In the genomic region with DNA sequence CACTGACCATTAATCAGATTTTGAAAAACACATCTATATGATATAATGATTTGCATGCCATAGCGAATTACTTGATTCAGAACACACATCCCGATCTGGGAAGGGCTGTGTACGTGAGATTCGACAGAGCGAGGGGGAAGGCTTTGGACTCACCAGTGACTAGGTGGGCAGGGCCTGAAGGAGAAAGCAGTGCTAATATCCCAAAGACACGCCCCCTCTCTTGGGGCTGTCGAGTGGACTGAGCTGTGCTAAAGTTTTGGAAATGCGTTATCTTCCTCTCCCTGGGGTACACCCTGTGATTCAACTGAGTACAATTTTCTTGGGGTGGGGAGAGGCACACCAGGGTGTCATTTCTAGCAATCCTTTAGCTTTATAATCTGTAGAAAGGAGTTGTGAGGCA, we compare ENCODE assay signal across 12 cellular contexts. TPM values are rescaled to one million over a fixed set of nuclear protein-coding genes. Genes with fewer than 3 reads are reported as not detected.
DNase-seq lines count a peak whose midpoint lies in the region; ATAC-seq, FAIRE-seq and TF ChIP-seq lines count a peak whose summit lies in the region.
"Had no signal": no experiment of that assay in that cellular context is flagged by ENCODE, and none has a peak within 500 bp of the region (broad histone marks: within the 10 kb centered on the region; RNA-seq: fewer than 3 reads in every experiment).

No MANE protein-coding gene starts in this region.

- peak overlapping the region; percentile 74 for H2AFZ ChIP-seq in neural progenitor cell (replicated peaks)

- peaks cover 16% of the 10 kb centered on the region for H3F3A ChIP-seq in neural progenitor cell (ENCODE audit: low read depth)

- 67 to 90% (median 82%) methylated on average over 8 of the region's 8 CpGs for WGBS in small intestine, 3 donors

- H3K4me1 Mint-ChIP-seq in neural progenitor cell: peaks cover 27% of the 10 kb centered on the region

- H4K20me1 ChIP-seq in neural progenitor cell (ENCODE audit: low read depth): no peaks in the 10 kb centered on the region

- H3K27me3 ChIP-seq in neural progenitor cell (no peaks in the 10 kb centered on the region), small intestine (ENCODE audit: control insufficient read depth in 2 of 2, insufficient read depth in 2 of 2, low read length in 2 of 2) (no peaks in the 10 kb centered on the region)

- H3K9ac ChIP-seq in neural progenitor cell: no peak overlapping the region

- DNase-seq in Right ventricle myocardium inferior (ENCODE audit: missing footprints) (peak; percentile 69), cardiac septum (ENCODE audit: low spot score) (no peak), fibroblast of the conjunctiva (ENCODE audit: low read depth) (peak; percentile 73), neural progenitor cell (ENCODE audit: low spot score) (peak; percentile 67), GM19239 (ENCODE audit: insufficient read length, low spot score) (no peak), putamen (ENCODE audit: low spot score) (no peak), small intestine (no peak)
- DNase-seq: activated naive CD4-positive, alpha-beta T cell; NCI-H2081 treated with DMSO at 0.1 percent for 48 hours had no signal

- H3K27ac Mint-ChIP-seq in neural progenitor cell: peak overlapping the region; percentile 47

- no peaks in the 10 kb centered on the region for H3K36me3 ChIP-seq in neural progenitor cell
- no peaks in the 10 kb centered on the region for H3K36me3 ChIP-seq in small intestine (ENCODE audit: control insufficient read depth in 2 of 2, insufficient read depth in 2 of 2, low read length in 2 of 2)

- peak; percentile 93 for ATAC-seq in Right ventricle myocardium inferior
- ATAC-seq in GM19328 (IDR thresholded peaks at IDR 0.05; ENCODE audit: unreplicated experiment): no peak

- H3K9me3 ChIP-seq in neural progenitor cell (ENCODE audit: low read depth): no peaks in the 10 kb centered on the region
- no peaks in the 10 kb centered on the region for H3K9me3 ChIP-seq in small intestine (ENCODE audit: control insufficient read depth, low read depth)

- TF ChIP-seq CTCF in neural progenitor cell (IDR thresholded peaks at IDR 0.05): no peak

- intact Hi-C loops in Right ventricle myocardium inferior (cut with DNase I): loop anchor here (10.0 kb wide), 1 partner anchor 80 kb away; no protein-coding TSS in a partner anchor
- intact Hi-C loops in cardiac septum (cut with DNase I): no loop called here

- H3K27ac ChIP-seq in neural progenitor cell (no peak overlapping the region), small intestine (ENCODE audit: low read depth in 1 of 2, low read length in 1 of 2) (no peak overlapping the region)
- H3K27ac ChIP-seq: RWPE1 had no signal

- H3K9me3 Mint-ChIP-seq in neural progenitor cell: no peaks in the 10 kb centered on the region

- peak overlapping the region; percentile 33 for H3K4me2 ChIP-seq in neural progenitor cell

- no peaks in the 10 kb centered on the region for H3K79me2 ChIP-seq in neural progenitor cell (ENCODE audit: low read depth)

- H3K4me3 ChIP-seq in neural progenitor cell (no peak overlapping the region), small intestine (ENCODE audit: low read depth in 1 of 2, low read length in 2 of 2) (no peak overlapping the region)
- H3K4me3 ChIP-seq: lung had no signal

- H3K36me3 Mint-ChIP-seq in neural progenitor cell: no peaks in the 10 kb centered on the region

- H3K27me3 Mint-ChIP-seq in neural progenitor cell (ENCODE audit: insufficient read depth, low read depth): no peaks in the 10 kb centered on the region

- peak overlapping the region; percentile 89 for H3K4me3 Mint-ChIP-seq in neural progenitor cell

- FAIRE-seq in GM19239 (lab: Jason Lieb, UNC): no peak
- FAIRE-seq in small intestine (lab: Jason Lieb, UNC): no peak

- peaks cover 29% of the 10 kb centered on the region for H3K4me1 ChIP-seq in neural progenitor cell
- no peaks in the 10 kb centered on the region for H3K4me1 ChIP-seq in small intestine (ENCODE audit: control insufficient read depth in 2 of 2, insufficient read depth in 1 of 2, low read depth in 1 of 2, low read length in 1 of 2)

RNA-seq across cellular contexts. Expression of a gene that starts 1.8 kb away (rescaled TPM):
- total RNA-seq in Right ventricle myocardium inferior (2.1 TPM), cardiac septum (1.8 TPM), neural progenitor cell (ENCODE audit: low replicate concordance) (4.3 and 4.6 TPM in 2 replicates)
- polyA plus RNA-seq in small intestine: under 1 TPM in 2 of 3 donors, not detected in 1; 0.27 to 0.61 TPM

Comparison
In these comparisons a context has a peak if more than half of its experiments do, and no peak if none do; other contexts are left out.
1. DNase-seq: peak in Right ventricle myocardium inferior (single experiment), fibroblast of the conjunctiva (single experiment) and neural progenitor cell (single experiment); none in cardiac septum (single experiment), GM19239 (single experiment), putamen (single experiment) and small intestine (single experiment).